ENCODE assay signal across 1 cellular context in genomic region chr1:26281091-26281958, GRCh38.
TF ChIP-seq lines count a peak whose summit lies in the region.

No MANE protein-coding gene starts in this region.

TF ChIP-seq in GM23338, 12 proteins besides CTCF, POLR2A, EP300 and RAD21 (continued from another document):
- TF ChIP-seq, protein P1, sequence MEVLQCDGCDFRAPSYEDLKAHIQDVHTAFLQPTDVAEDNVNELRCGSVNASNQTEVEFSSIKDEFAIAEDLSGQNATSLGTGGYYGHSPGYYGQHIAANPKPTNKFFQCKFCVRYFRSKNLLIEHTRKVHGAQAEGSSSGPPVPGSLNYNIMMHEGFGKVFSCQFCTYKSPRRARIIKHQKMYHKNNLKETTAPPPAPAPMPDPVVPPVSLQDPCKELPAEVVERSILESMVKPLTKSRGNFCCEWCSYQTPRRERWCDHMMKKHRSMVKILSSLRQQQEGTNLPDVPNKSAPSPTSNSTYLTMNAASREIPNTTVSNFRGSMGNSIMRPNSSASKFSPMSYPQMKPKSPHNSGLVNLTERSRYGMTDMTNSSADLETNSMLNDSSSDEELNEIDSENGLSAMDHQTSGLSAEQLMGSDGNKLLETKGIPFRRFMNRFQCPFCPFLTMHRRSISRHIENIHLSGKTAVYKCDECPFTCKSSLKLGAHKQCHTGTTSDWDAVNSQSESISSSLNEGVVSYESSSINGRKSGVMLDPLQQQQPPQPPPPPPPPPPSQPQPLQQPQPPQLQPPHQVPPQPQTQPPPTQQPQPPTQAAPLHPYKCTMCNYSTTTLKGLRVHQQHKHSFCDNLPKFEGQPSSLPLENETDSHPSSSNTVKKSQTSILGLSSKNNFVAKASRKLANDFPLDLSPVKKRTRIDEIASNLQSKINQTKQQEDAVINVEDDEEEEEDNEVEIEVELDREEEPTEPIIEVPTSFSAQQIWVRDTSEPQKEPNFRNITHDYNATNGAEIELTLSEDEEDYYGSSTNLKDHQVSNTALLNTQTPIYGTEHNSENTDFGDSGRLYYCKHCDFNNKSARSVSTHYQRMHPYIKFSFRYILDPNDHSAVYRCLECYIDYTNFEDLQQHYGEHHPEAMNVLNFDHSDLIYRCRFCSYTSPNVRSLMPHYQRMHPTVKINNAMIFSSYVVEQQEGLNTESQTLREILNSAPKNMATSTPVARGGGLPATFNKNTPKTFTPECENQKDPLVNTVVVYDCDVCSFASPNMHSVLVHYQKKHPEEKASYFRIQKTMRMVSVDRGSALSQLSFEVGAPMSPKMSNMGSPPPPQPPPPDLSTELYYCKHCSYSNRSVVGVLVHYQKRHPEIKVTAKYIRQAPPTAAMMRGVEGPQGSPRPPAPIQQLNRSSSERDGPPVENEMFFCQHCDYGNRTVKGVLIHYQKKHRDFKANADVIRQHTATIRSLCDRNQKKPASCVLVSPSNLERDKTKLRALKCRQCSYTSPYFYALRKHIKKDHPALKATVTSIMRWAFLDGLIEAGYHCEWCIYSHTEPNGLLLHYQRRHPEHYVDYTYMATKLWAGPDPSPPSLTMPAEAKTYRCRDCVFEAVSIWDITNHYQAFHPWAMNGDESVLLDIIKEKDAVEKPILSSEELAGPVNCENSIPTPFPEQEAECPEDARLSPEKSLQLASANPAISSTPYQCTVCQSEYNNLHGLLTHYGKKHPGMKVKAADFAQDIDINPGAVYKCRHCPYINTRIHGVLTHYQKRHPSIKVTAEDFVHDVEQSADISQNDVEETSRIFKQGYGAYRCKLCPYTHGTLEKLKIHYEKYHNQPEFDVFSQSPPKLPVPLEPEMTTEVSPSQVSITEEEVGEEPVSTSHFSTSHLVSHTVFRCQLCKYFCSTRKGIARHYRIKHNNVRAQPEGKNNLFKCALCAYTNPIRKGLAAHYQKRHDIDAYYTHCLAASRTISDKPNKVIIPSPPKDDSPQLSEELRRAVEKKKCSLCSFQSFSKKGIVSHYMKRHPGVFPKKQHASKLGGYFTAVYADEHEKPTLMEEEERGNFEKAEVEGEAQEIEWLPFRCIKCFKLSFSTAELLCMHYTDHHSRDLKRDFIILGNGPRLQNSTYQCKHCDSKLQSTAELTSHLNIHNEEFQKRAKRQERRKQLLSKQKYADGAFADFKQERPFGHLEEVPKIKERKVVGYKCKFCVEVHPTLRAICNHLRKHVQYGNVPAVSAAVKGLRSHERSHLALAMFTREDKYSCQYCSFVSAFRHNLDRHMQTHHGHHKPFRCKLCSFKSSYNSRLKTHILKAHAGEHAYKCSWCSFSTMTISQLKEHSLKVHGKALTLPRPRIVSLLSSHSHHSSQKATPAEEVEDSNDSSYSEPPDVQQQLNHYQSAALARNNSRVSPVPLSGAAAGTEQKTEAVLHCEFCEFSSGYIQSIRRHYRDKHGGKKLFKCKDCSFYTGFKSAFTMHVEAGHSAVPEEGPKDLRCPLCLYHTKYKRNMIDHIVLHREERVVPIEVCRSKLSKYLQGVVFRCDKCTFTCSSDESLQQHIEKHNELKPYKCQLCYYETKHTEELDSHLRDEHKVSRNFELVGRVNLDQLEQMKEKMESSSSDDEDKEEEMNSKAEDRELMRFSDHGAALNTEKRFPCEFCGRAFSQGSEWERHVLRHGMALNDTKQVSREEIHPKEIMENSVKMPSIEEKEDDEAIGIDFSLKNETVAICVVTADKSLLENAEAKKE (CRISPR knock-in tag; IDR thresholded peaks at IDR 0.05), result no peak
- no peak for TF ChIP-seq EZH2 (IDR thresholded peaks at IDR 0.05; ENCODE audit: low read depth, unreplicated experiment)
- TF ChIP-seq, protein P2, sequence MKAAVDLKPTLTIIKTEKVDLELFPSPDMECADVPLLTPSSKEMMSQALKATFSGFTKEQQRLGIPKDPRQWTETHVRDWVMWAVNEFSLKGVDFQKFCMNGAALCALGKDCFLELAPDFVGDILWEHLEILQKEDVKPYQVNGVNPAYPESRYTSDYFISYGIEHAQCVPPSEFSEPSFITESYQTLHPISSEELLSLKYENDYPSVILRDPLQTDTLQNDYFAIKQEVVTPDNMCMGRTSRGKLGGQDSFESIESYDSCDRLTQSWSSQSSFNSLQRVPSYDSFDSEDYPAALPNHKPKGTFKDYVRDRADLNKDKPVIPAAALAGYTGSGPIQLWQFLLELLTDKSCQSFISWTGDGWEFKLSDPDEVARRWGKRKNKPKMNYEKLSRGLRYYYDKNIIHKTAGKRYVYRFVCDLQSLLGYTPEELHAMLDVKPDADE (IDR thresholded peaks at IDR 0.05), result no peak
- no peak for TF ChIP-seq POLR2AphosphoS5 (IDR thresholded peaks at IDR 0.05; ENCODE audit: low read depth)
